In genomic region chr7:99373086-99374066, GRCh38 we compare ENCODE assay signal across 8 cellular contexts. TPM values are rescaled to one million over a fixed set of nuclear protein-coding genes. Genes with fewer than 3 reads are reported as not detected.
A peak's percentile ranks its signal among the peaks of the same experiment; 100 is the strongest.
DNase-seq lines count a peak whose midpoint lies in the region; ATAC-seq and TF ChIP-seq lines count a peak whose summit lies in the region.

No MANE protein-coding gene starts in this region.

- no peak for ATAC-seq in activated T-cell treated with anti-CD3 and anti-CD28 coated beads, Interleukin-2, amount 50 U/mL, for 72 hours (replicated peaks in 1 of 2)
- ATAC-seq in right lobe of liver (no peak), HG03108 (IDR thresholded peaks at IDR 0.05; ENCODE audit: unreplicated experiment) (no peak), GM18517 (IDR thresholded peaks at IDR 0.05; ENCODE audit: unreplicated experiment) (no peak), GM21528 (IDR thresholded peaks at IDR 0.05; ENCODE audit: low FRiP score, unreplicated experiment) (no peak)

- peak overlapping the region; percentile 77 for H3K27ac Mint-ChIP-seq in activated T-cell treated with anti-CD3 and anti-CD28 coated beads, Interleukin-2, amount 50 U/mL, for 72 hours

- DNase-seq in activated T-cell treated with anti-CD3 and anti-CD28 coated beads, Interleukin-2, amount 50 U/mL, for 72 hours: no peak
- DNase-seq in activated T-cell treated with anti-CD3 and anti-CD28 coated beads, Interleukin-2, amount 50 U/mL, for 48 hours: no peak
- no peak for DNase-seq in adrenal gland
- DNase-seq in right lobe of liver: no peak
- DNase-seq in tibial artery: no peak

- H3K27me3 Mint-ChIP-seq in activated T-cell treated with anti-CD3 and anti-CD28 coated beads, Interleukin-2, amount 50 U/mL, for 72 hours (ENCODE audit: low read depth): no peaks in the 10 kb centered on the region

- H3K9me3 ChIP-seq in adrenal gland (replicated peaks in 1 of 3) (no peaks in the 10 kb centered on the region), right lobe of liver (no peaks in the 10 kb centered on the region), tibial artery (no peaks in the 10 kb centered on the region)

- H3K4me1 ChIP-seq in adrenal gland (replicated peaks in 1 of 2) (peaks cover 0 to 14% of the 10 kb centered on the region in 2 donors), right lobe of liver (peaks cover 0 to 23% (median 2%) of the 10 kb centered on the region in 4 donors), tibial artery (peaks cover 0 to 37% (median 16%) of the 10 kb centered on the region in 4 donors)

- no peaks in the 10 kb centered on the region for H3K36me3 ChIP-seq in adrenal gland (replicated peaks in 1 of 2)
- no peaks in the 10 kb centered on the region for H3K36me3 ChIP-seq in right lobe of liver
- H3K36me3 ChIP-seq in tibial artery: peaks cover 0 to 23% (median 13%) of the 10 kb centered on the region in 3 donors

- H3K9me3 Mint-ChIP-seq in activated T-cell treated with anti-CD3 and anti-CD28 coated beads, Interleukin-2, amount 50 U/mL, for 72 hours: no peaks in the 10 kb centered on the region

- H3K27ac ChIP-seq in adrenal gland: peak overlapping the region in 3 of 5 donors; percentile 64 to 92 (median 79)
- H3K27ac ChIP-seq in right lobe of liver: peak overlapping the region in 2 of 3 donors; percentile 72 to 89
- peak overlapping the region; percentile 90 to 93 for H3K27ac ChIP-seq in tibial artery

- peak overlapping the region in 2 of 4 donors; percentile 68 to 84 for H3K4me3 ChIP-seq in adrenal gland
- peak overlapping the region; percentile 80 to 86 (median 82) for H3K4me3 ChIP-seq in right lobe of liver
- peak overlapping the region; percentile 92 to 99 for H3K4me3 ChIP-seq in tibial artery

- peaks cover 36% of the 10 kb centered on the region for H3K4me1 Mint-ChIP-seq in activated T-cell treated with anti-CD3 and anti-CD28 coated beads, Interleukin-2, amount 50 U/mL, for 72 hours (ENCODE audit: low read depth)

- peaks cover 0 to 9% of the 10 kb centered on the region in 2 donors for H3K36me3 Mint-ChIP-seq in activated T-cell treated with anti-CD3 and anti-CD28 coated beads, Interleukin-2, amount 50 U/mL, for 72 hours (ENCODE audit: insufficient read depth in 2 of 2)

- H3K4me3 Mint-ChIP-seq in activated T-cell treated with anti-CD3 and anti-CD28 coated beads, Interleukin-2, amount 50 U/mL, for 72 hours: peak overlapping the region; percentile 86 to 87

- intact Hi-C loops in adrenal gland (cut with DNase I): no loop called here
- intact Hi-C loops in right lobe of liver (cut with DNase I): no loop called here
- intact Hi-C loops in tibial artery (cut with DNase I; ENCODE audit: low total_unique reads): no loop called here

- WGBS in adrenal gland, 4 donors: 86 to 92% (median 89%) methylated on average over 37 to 42 of the region's 42 CpGs
- 85% methylated on average over 20 of the region's 42 CpGs for WGBS in right lobe of liver (ENCODE audit: insufficient coverage, low coverage, low lambda C conversion rate, missing lambda C conversion rate)

- TF ChIP-seq CTCF in adrenal gland (IDR thresholded peaks at IDR 0.05) (no peak), right lobe of liver (IDR thresholded peaks at IDR 0.05) (no peak), tibial artery (IDR thresholded peaks at IDR 0.05) (no peak)

- H3K27me3 ChIP-seq in adrenal gland (no peaks in the 10 kb centered on the region), right lobe of liver (no peaks in the 10 kb centered on the region), tibial artery (no peaks in the 10 kb centered on the region)

- no peak for TF ChIP-seq POLR2A in adrenal gland (IDR thresholded peaks at IDR 0.05)
- TF ChIP-seq POLR2A in right lobe of liver (IDR thresholded peaks at IDR 0.05): no peak

RNA-seq across cellular contexts. Expression of gene ARPC1B, which starts 1.2 kb away (rescaled TPM):
- 100 to 1,000 TPM; 202 to 208 TPM for total RNA-seq in activated T-cell treated with anti-CD3 and anti-CD28 coated beads, Interleukin-2, amount 50 U/mL, for 72 hours
- 100 to 1,000 TPM in 5 of 8 donors, 10 to 100 TPM in 3; 74.3 to 353 (median 117) TPM for total RNA-seq in adrenal gland
- polyA plus RNA-seq in adrenal gland: 10 to 100 TPM; 57.2 to 97.9 (median 90.7) TPM
- 100 to 1,000 TPM in 2 of 6 experiments, 10 to 100 TPM in 4; 24.4 to 197 (median 52.7) TPM for total RNA-seq in right lobe of liver

RNA-seq across cellular contexts. Expression of gene PDAP1, which starts 35.0 kb away (rescaled TPM):
- 100 to 1,000 TPM in 1 of 2 donors, 10 to 100 TPM in 1; 95.0 to 108 TPM for total RNA-seq in activated T-cell treated with anti-CD3 and anti-CD28 coated beads, Interleukin-2, amount 50 U/mL, for 72 hours
- total RNA-seq in adrenal gland (100 to 1,000 TPM in 1 of 8 donors, 10 to 100 TPM in 7; 43.6 to 126 (median 87.2) TPM), right lobe of liver (10 to 100 TPM; 36.3 to 52.9 (median 39.6) TPM)
- polyA plus RNA-seq in adrenal gland: 100 to 1,000 TPM in 1 of 3 donors, 10 to 100 TPM in 2; 87.8 to 187 (median 95.8) TPM

RNA-seq across cellular contexts. Expression of gene BUD31, which starts 35.4 kb away (rescaled TPM):
- total RNA-seq in activated T-cell treated with anti-CD3 and anti-CD28 coated beads, Interleukin-2, amount 50 U/mL, for 72 hours: 100 to 1,000 TPM; 218 to 228 TPM
- total RNA-seq in adrenal gland (100 to 1,000 TPM in 1 of 8 donors, 10 to 100 TPM in 7; 59.0 to 101 (median 76.7) TPM), right lobe of liver (10 to 100 TPM; 25.6 to 49.2 (median 33.3) TPM)
- 100 to 1,000 TPM; 141 to 287 (median 208) TPM for polyA plus RNA-seq in adrenal gland

RNA-seq across cellular contexts. Expression of gene ARPC1A, which starts 47.7 kb away (rescaled TPM):
- total RNA-seq in activated T-cell treated with anti-CD3 and anti-CD28 coated beads, Interleukin-2, amount 50 U/mL, for 72 hours: 10 to 100 TPM; 62.3 to 69.8 TPM
- 100 to 1,000 TPM; 118 to 156 (median 133) TPM for total RNA-seq in adrenal gland
- polyA plus RNA-seq in adrenal gland: 100 to 1,000 TPM; 161 to 214 (median 199) TPM
- total RNA-seq in right lobe of liver: 10 to 100 TPM; 50.0 to 78.0 (median 63.4) TPM
